ENCODE assay signal across 11 cellular contexts in the genomic region with DNA sequence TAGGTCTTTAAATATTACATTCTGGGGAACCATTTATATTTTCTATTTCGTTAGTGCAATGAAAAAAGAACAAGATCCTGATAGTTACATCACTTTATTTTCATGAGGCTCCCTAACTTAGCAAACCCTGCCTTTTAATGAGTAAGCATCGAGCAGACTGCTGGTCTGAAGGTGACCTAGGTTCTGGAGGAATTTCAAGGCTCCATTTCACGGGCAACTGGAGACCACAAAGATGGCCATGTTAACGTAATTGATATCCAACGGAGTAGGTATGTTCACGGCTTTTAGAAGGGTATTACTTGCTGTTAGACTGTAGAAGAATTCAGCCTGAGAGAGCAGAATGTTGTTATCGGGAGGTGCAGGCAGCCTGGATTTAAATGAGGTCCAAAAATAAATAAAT.
"Had no signal": no experiment of that assay in that cellular context is flagged by ENCODE, and none has a peak within 500 bp of the region (broad histone marks: within the 10 kb centered on the region; RNA-seq: fewer than 3 reads in every experiment).

No MANE protein-coding gene starts in this region.

- H3K27ac Mint-ChIP-seq: stimulated activated memory B cell treated with anti-CD40 and anti-IgM and Interleukin-4, amounts not matched to agents 10 μg/mL and 1 μg/mL and 100 μg/mL, for 72 hours had no signal

- H3K36me3 Mint-ChIP-seq: naive thymus-derived CD4-positive, alpha-beta T cell; stimulated activated memory B cell treated with anti-CD40 and anti-IgM and Interleukin-4, amounts not matched to agents 10 μg/mL and 1 μg/mL and 100 μg/mL, for 72 hours had no signal

- H3K4me3 Mint-ChIP-seq: naive thymus-derived CD4-positive, alpha-beta T cell; stimulated activated memory B cell treated with anti-CD40 and anti-IgM and Interleukin-4, amounts not matched to agents 10 μg/mL and 1 μg/mL and 100 μg/mL, for 72 hours had no signal

- ATAC-seq: left lung; naive thymus-derived CD4-positive, alpha-beta T cell; pancreas; stimulated activated memory B cell treated with anti-CD40 and anti-IgM and Interleukin-4, amounts not matched to agents 10 μg/mL and 1 μg/mL and 100 μg/mL, for 72 hours had no signal

- DNase-seq: activated CD4-positive, alpha-beta T cell treated with anti-CD3 and anti-CD28 coated beads, Interleukin-2, amount 50 U/mL, for 4 hours; activated CD4-positive, CD25-positive, alpha-beta regulatory T cell treated with anti-CD3 and anti-CD28 coated beads, Interleukin-2, amount 50 U/mL, for 72 hours; activated naive CD4-positive, alpha-beta T cell treated with Interleukin-2 at 50 U/mL for 16 hours; activated T-cell treated with anti-CD3 and anti-CD28 coated beads for 4 hours; left lung; mammary epithelial cell; naive thymus-derived CD4-positive, alpha-beta T cell; pancreas; retina; T-helper 9 cell had no signal

- H3K4me1 Mint-ChIP-seq: stimulated activated memory B cell treated with anti-CD40 and anti-IgM and Interleukin-4, amounts not matched to agents 10 μg/mL and 1 μg/mL and 100 μg/mL, for 72 hours had no signal

- H3K27me3 Mint-ChIP-seq: stimulated activated memory B cell treated with anti-CD40 and anti-IgM and Interleukin-4, amounts not matched to agents 10 μg/mL and 1 μg/mL and 100 μg/mL, for 72 hours had no signal
